Comparison of ENCODE assay signal across 1 cellular context in genomic region chr17:76195281-76196096, GRCh38.
TF ChIP-seq lines count a peak whose summit lies in the region.

No MANE protein-coding gene starts in this region.

TF ChIP-seq in K562, 482 proteins besides CTCF, POLR2A, EP300 and RAD21 (continued from another document and continues in another):
- no peak for TF ChIP-seq RERE (CRISPR knock-in tag; IDR thresholded peaks at IDR 0.05; ENCODE audit: borderline replicate concordance)
- TF ChIP-seq TEAD4 (IDR thresholded peaks at IDR 0.05; ENCODE audit: low read length): peak; percentile 31; the same call in 1 of the 2 replicates
- TF ChIP-seq TEAD4 (CRISPR knock-in tag; IDR thresholded peaks at IDR 0.05; ENCODE audit: borderline replicate concordance): no peak
- TF ChIP-seq PCBP2 (IDR thresholded peaks at IDR 0.05; ENCODE audit: low read depth, low read length, poor library complexity, severe bottlenecking): no peak
- no peak for TF ChIP-seq ELF1 (tag; IDR thresholded peaks at IDR 0.05)
- no peak for TF ChIP-seq ZNF232 (CRISPR knock-in tag; IDR thresholded peaks at IDR 0.05)
- 0 out of 2 replicates have a peak, but pooled peaks have one; percentile 24 for TF ChIP-seq CTBP1 (IDR thresholded peaks at IDR 0.05; ENCODE audit: borderline replicate concordance)
- no peak for TF ChIP-seq E2F1 (CRISPR knock-in tag; IDR thresholded peaks at IDR 0.05)
- TF ChIP-seq ZNF347 (CRISPR knock-in tag; IDR thresholded peaks at IDR 0.05; ENCODE audit: low read depth): no peak
- no peak for TF ChIP-seq ZNF140 (CRISPR knock-in tag; IDR thresholded peaks at IDR 0.05)
- 0 out of 2 replicates have a peak, but pooled peaks have one; percentile 13 for TF ChIP-seq HES1 (IDR thresholded peaks at IDR 0.05; ENCODE audit: low read depth)
- TF ChIP-seq TFAP4 (CRISPR knock-in tag; IDR thresholded peaks at IDR 0.05; ENCODE audit: borderline replicate concordance): no peak
- no peak for TF ChIP-seq FOXK1 (CRISPR knock-in tag; IDR thresholded peaks at IDR 0.05; ENCODE audit: borderline replicate concordance)
- no peak for TF ChIP-seq U2AF2 (optimal IDR thresholded peaks at IDR 0.05; ENCODE audit: low read depth, low read length)
- peak; percentile 68; the same call in 1 of the 2 replicates for TF ChIP-seq SMARCC2 (IDR thresholded peaks at IDR 0.05; ENCODE audit: low read depth)
- TF ChIP-seq HNRNPUL1 (IDR thresholded peaks at IDR 0.05; ENCODE audit: low read length): no peak
- no peak for TF ChIP-seq SIX5 (IDR thresholded peaks at IDR 0.05; ENCODE audit: borderline replicate concordance in 1 of 2, insufficient read depth in 1 of 2, low read depth in 1 of 2, low read length in 2 of 2)
- no peak for TF ChIP-seq SRSF3 (IDR thresholded peaks at IDR 0.05; ENCODE audit: insufficient read depth, low read length)
- TF ChIP-seq SMARCA4 (IDR thresholded peaks at IDR 0.05): peak; percentile 84
- no peak for TF ChIP-seq CBFB (CRISPR knock-in tag; IDR thresholded peaks at IDR 0.05)
- TF ChIP-seq NR2C2 (CRISPR knock-in tag; IDR thresholded peaks at IDR 0.05): no peak
- peak; percentile 30; the same call in 1 of the 2 replicates for TF ChIP-seq NR2C2 (tag; IDR thresholded peaks at IDR 0.05)
- no peak for TF ChIP-seq TAF7 (tag; IDR thresholded peaks at IDR 0.05)
- no peak for TF ChIP-seq SLC30A9 (CRISPR knock-in tag; IDR thresholded peaks at IDR 0.05)
- TF ChIP-seq BDP1 (IDR thresholded peaks at IDR 0.05; ENCODE audit: insufficient read depth, insufficient read length): no peak
- no peak for TF ChIP-seq TAF15 (IDR thresholded peaks at IDR 0.05; ENCODE audit: low read depth, low read length)
- no peak for TF ChIP-seq CLOCK (CRISPR knock-in tag; IDR thresholded peaks at IDR 0.05; ENCODE audit: borderline replicate concordance)
- no peak for TF ChIP-seq COPS2 (conservative IDR thresholded peaks at IDR 0.05)
- no peak for TF ChIP-seq MBD2 (IDR thresholded peaks at IDR 0.05; ENCODE audit: borderline replicate concordance, low read depth)
- no peak for TF ChIP-seq ELF4 (CRISPR knock-in tag; IDR thresholded peaks at IDR 0.05)
- TF ChIP-seq PREB (CRISPR knock-in tag; IDR thresholded peaks at IDR 0.05): no peak
- peak; percentile 71 for TF ChIP-seq SMARCE1 (IDR thresholded peaks at IDR 0.05)
- TF ChIP-seq DIDO1 (tag; IDR thresholded peaks at IDR 0.05; ENCODE audit: low read depth): no peak
- TF ChIP-seq ETV5 (CRISPR knock-in tag; IDR thresholded peaks at IDR 0.05; ENCODE audit: low read depth): no peak
- TF ChIP-seq GTF2F1 (IDR thresholded peaks at IDR 0.05; ENCODE audit: low read depth, low read length): no peak
- TF ChIP-seq CTCFL (IDR thresholded peaks at IDR 0.05; ENCODE audit: borderline replicate concordance, insufficient read depth, low read depth, low read length, poor library complexity, severe bottlenecking): no peak
- TF ChIP-seq ZNF121 (CRISPR knock-in tag; conservative IDR thresholded peaks at IDR 0.05): no peak
- no peak for TF ChIP-seq HNRNPH1 (optimal IDR thresholded peaks at IDR 0.05; ENCODE audit: low read depth, low read length)
- TF ChIP-seq NONO (IDR thresholded peaks at IDR 0.05; ENCODE audit: low read depth in 2 of 2, low read length in 1 of 2): 0 out of 4 replicates have a peak, but pooled peaks of 1 of the 2 experiments have one; percentile 31
- TF ChIP-seq BCLAF1 (IDR thresholded peaks at IDR 0.05; ENCODE audit: borderline replicate concordance in 1 of 2, control insufficient read depth in 1 of 2, low read depth in 2 of 2, low read length in 1 of 2): no peak
- no peak for TF ChIP-seq KAT7 (CRISPR knock-in tag; IDR thresholded peaks at IDR 0.05; ENCODE audit: borderline replicate concordance)
- no peak for TF ChIP-seq STAG1 (CRISPR knock-in tag; IDR thresholded peaks at IDR 0.05; ENCODE audit: borderline replicate concordance)
- TF ChIP-seq MXI1 (IDR thresholded peaks at IDR 0.05; ENCODE audit: low read depth, low read length): 0 out of 2 replicates have a peak, but pooled peaks have one; percentile 12
- TF ChIP-seq ZNF695 (CRISPR knock-in tag; IDR thresholded peaks at IDR 0.05): no peak
- TF ChIP-seq E2F3 (CRISPR knock-in tag; IDR thresholded peaks at IDR 0.05): no peak
- peak; percentile 82 for TF ChIP-seq RFX1 (IDR thresholded peaks at IDR 0.05)
- TF ChIP-seq RBM15 (IDR thresholded peaks at IDR 0.05; ENCODE audit: insufficient read depth, low read length): no peak
- no peak for TF ChIP-seq JUNB (CRISPR knock-in tag; conservative IDR thresholded peaks at IDR 0.05)
- no peak for TF ChIP-seq SMC3 (conservative IDR thresholded peaks at IDR 0.05; ENCODE audit: insufficient read depth, low read depth, low read length)
- TF ChIP-seq HNRNPL (IDR thresholded peaks at IDR 0.05; ENCODE audit: low read depth, low read length): no peak
- TF ChIP-seq ZNF707 (CRISPR knock-in tag; conservative IDR thresholded peaks at IDR 0.05): no peak
- no peak for TF ChIP-seq HNRNPLL (IDR thresholded peaks at IDR 0.05; ENCODE audit: low read depth, low read length, poor library complexity, severe bottlenecking)
- TF ChIP-seq NR2C1 (IDR thresholded peaks at IDR 0.05): peak; percentile 29; the same call in 1 of the 2 replicates
- 0 out of 2 replicates have a peak, but pooled peaks have one; percentile 8 for TF ChIP-seq NR2C1 (tag; IDR thresholded peaks at IDR 0.05)
